ENCODE assay signal across 13 cellular contexts in the genomic region with DNA sequence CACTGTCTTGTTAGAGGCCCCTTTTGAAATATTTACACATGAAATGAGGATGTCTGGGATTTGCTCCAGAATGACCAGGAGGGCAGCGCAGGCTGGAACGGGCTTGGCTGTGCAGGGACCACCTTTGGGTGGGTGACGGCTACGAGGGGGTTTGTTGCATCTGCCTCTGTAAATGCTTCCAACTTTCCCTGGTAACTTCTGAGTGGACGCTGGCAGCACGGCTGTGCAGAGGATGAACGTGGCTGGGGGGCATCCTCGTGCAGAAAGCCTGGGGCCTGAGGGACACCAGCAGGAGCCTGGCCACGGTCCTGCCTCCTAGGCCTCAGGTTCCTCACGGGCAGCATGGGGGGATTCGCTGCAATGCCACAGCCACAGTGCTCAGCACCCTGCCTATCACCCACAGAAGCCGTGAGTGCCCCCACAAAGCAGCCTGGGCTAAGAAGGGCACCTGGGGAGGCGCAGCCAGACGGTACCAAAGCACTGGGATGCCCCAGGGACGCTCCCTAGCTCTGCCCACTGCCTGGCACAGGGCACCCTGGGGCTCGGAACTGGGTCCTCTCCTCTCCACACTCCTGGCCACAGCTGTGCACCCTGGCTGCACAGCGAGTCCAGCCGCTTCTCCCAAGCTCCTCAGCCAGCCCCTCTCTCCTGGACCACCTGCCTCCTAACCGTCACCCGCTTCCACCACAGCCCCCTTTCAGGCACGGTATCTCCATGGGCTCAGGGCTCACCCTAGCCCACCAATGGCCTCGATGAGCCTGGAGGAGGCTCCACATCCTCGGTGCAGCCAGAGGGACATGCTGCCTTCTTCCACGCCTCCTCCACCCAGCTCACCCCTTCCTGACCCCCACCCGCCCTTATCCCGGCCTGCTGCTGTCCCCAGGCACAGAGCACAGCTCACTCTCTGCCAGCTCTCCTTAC. TPM values are rescaled to one million over a fixed set of nuclear protein-coding genes. Genes with fewer than 3 reads are reported as not detected.
DNase-seq lines count a peak whose midpoint lies in the region; ATAC-seq and TF ChIP-seq lines count a peak whose summit lies in the region.
"Had no signal": no experiment of that assay in that cellular context is flagged by ENCODE, and none has a peak within 500 bp of the region (broad histone marks: within the 10 kb centered on the region; RNA-seq: fewer than 3 reads in every experiment).

No MANE protein-coding gene starts in this region.

- peaks cover 80% of the 10 kb centered on the region for H3K79me2 ChIP-seq in mammary epithelial cell (ENCODE audit: insufficient read depth, low read length)

- H3K36me3 ChIP-seq in mammary epithelial cell (ENCODE audit: insufficient read depth, low read length) (no peaks in the 10 kb centered on the region), mucosa of descending colon (ENCODE audit: low read depth) (no peaks in the 10 kb centered on the region)

- WGBS in mammary epithelial cell (ENCODE audit: low coverage, missing lambda C conversion rate), result 93% methylated on average over 24 of the region's 26 CpGs

- no peak overlapping the region for H3K4me3 ChIP-seq in mammary epithelial cell (replicated peaks in 1 of 3; ENCODE audit: insufficient read depth in 1 of 3, low read depth in 2 of 3, low read length in 3 of 3)
- no peak overlapping the region for H3K4me3 ChIP-seq in mucosa of descending colon
- H3K4me3 ChIP-seq: HAP-1 had no signal

- dilution Hi-C loops in mammary epithelial cell (cut with HindIII; ENCODE audit: low sequenced_read_pairs), result loop anchor here (5.0 kb wide), 5 partner anchors 52 to 257 kb away; no protein-coding TSS in a partner anchor

- no peaks in the 10 kb centered on the region for H3K9me3 ChIP-seq in mammary epithelial cell (replicated peaks; ENCODE audit: insufficient read depth, low read length)
- no peaks in the 10 kb centered on the region for H3K9me3 ChIP-seq in mucosa of descending colon
- H3K9me3 ChIP-seq: HAP-1 had no signal

- CTCF ChIA-PET in MCF 10A (lab: Yijun Ruan, JAX) (interaction anchor here (3.0 kb wide), 1 partner anchor 17 kb away, joined by 12 read pairs; no protein-coding TSS in a partner anchor), mammary epithelial cell (lab: Charles Lee; ENCODE audit: low non-redundant PET) (no interaction called here)

- no peak overlapping the region for H3K9ac ChIP-seq in mammary epithelial cell (ENCODE audit: insufficient read depth, low read length)
- H3K9ac ChIP-seq: KMS-11 had no signal

- H3K4me1 ChIP-seq in mammary epithelial cell (ENCODE audit: insufficient read depth, low read length) (peaks cover 64% of the 10 kb centered on the region), mucosa of descending colon (ENCODE audit: low read depth) (peaks cover 13% of the 10 kb centered on the region)
- H3K4me1 ChIP-seq: HAP-1 had no signal

- ATAC-seq in central memory CD8-positive, alpha-beta T cell (replicated peaks; ENCODE audit: extremely low read depth, poor library complexity, severe bottlenecking), result no peak
- ATAC-seq in mucosa of descending colon, result no peak
- ATAC-seq in left lobe of liver, result no peak

- POLR2A ChIA-PET in MCF 10A (lab: Yijun Ruan, JAX), result no interaction called here

- peaks cover 9% of the 10 kb centered on the region for H4K20me1 ChIP-seq in mammary epithelial cell (ENCODE audit: insufficient read depth, low read length)

- H3K27ac ChIP-seq in mammary epithelial cell (ENCODE audit: insufficient read depth, low read depth, low read length), result no peak overlapping the region
- H3K27ac ChIP-seq: KMS-11 had no signal

- TF ChIP-seq CTCF in MCF 10A (IDR thresholded peaks at IDR 0.05; ENCODE audit: unreplicated experiment) (no peak), mammary epithelial cell (conservative IDR thresholded peaks at IDR 0.05 in 1 of 2, IDR thresholded peaks at IDR 0.05 in 1 of 2; ENCODE audit: extremely low read depth in 1 of 2, insufficient read depth in 1 of 2, low read depth in 1 of 2, low read length in 2 of 2) (no peak), mucosa of descending colon (IDR thresholded peaks at IDR 0.05) (no peak), type B pancreatic cell (conservative IDR thresholded peaks at IDR 0.05) (no peak)

- H3K9me3 Mint-ChIP-seq in MCF 10A (ENCODE audit: unreplicated experiment) (no peaks in the 10 kb centered on the region), type B pancreatic cell (no peaks in the 10 kb centered on the region)
- H3K9me3 Mint-ChIP-seq in central memory CD8-positive, alpha-beta T cell, result no peaks in the 10 kb centered on the region

- H3K4me2 ChIP-seq in mammary epithelial cell (ENCODE audit: insufficient read depth, low read depth, low read length), result no peak overlapping the region
- H3K4me2 ChIP-seq: KMS-11 had no signal

- BruUV-seq in MCF 10A (replicated peaks; lab: Mats Ljungman, UMichigan) (no TSS peak), mammary epithelial cell (replicated peaks; lab: Mats Ljungman, UMichigan) (no TSS peak)

- H3K4me3 Mint-ChIP-seq in MCF 10A (ENCODE audit: unreplicated experiment) (no peak overlapping the region), type B pancreatic cell (no peak overlapping the region)
- no peak overlapping the region for H3K4me3 Mint-ChIP-seq in central memory CD8-positive, alpha-beta T cell

- H3K4me1 Mint-ChIP-seq in MCF 10A (ENCODE audit: insufficient read depth, unreplicated experiment) (peaks cover 54% of the 10 kb centered on the region), type B pancreatic cell (ENCODE audit: unreplicated experiment) (peaks cover 41% of the 10 kb centered on the region)
- H3K4me1 Mint-ChIP-seq in central memory CD8-positive, alpha-beta T cell, result peaks cover 45% of the 10 kb centered on the region

- H3K27me3 Mint-ChIP-seq in MCF 10A (ENCODE audit: insufficient read depth, unreplicated experiment) (no peaks in the 10 kb centered on the region), type B pancreatic cell (no peaks in the 10 kb centered on the region)
- no peaks in the 10 kb centered on the region for H3K27me3 Mint-ChIP-seq in central memory CD8-positive, alpha-beta T cell

- H3K27me3 ChIP-seq in mammary epithelial cell (ENCODE audit: insufficient read depth, low read length), result no peaks in the 10 kb centered on the region

- in situ Hi-C loops in mammary epithelial cell (cut with MboI; ENCODE audit: low sequenced_read_pairs in 2 of 2), result no loop called here

- H3K27ac Mint-ChIP-seq in MCF 10A (ENCODE audit: low read depth, unreplicated experiment), result peak overlapping the region; percentile 77
- H3K27ac Mint-ChIP-seq in central memory CD8-positive, alpha-beta T cell (ENCODE audit: low read depth), result peak overlapping the region; percentile 22
- peak overlapping the region; percentile 73 for H3K27ac Mint-ChIP-seq in type B pancreatic cell

- H3K36me3 Mint-ChIP-seq in MCF 10A (ENCODE audit: insufficient read depth, unreplicated experiment) (peaks cover 5% of the 10 kb centered on the region), type B pancreatic cell (peaks cover 14% of the 10 kb centered on the region)
- H3K36me3 Mint-ChIP-seq in central memory CD8-positive, alpha-beta T cell (ENCODE audit: insufficient read depth), result peaks cover 4% of the 10 kb centered on the region

- intact Hi-C loops in MCF 10A (cut with micrococcal nuclease) (no loop called here), mammary epithelial cell (cut with micrococcal nuclease) (loop anchor here (5.0 kb wide), 1 partner anchor 37 kb away; no protein-coding TSS in a partner anchor), mucosa of descending colon (cut with DNase I, micrococcal nuclease) (no loop called here)

- no peak overlapping the region for H2AFZ ChIP-seq in mammary epithelial cell (ENCODE audit: low read depth, low read length)

- DNase-seq in MCF 10A (ENCODE audit: unreplicated experiment) (no peak), mammary epithelial cell (no peak), mucosa of descending colon (peak in 2 of 3 donors; percentile 16 to 31), type B pancreatic cell (ENCODE audit: extremely low spot score, unreplicated experiment) (no peak), NCI-H446 treated with DMSO at 0.1 percent for 48 hours (lab: John Stamatoyannopoulos, UW) (no peak), left lobe of liver (ENCODE audit: low spot score) (no peak), NCI-H1417 (lab: John Stamatoyannopoulos, UW) (no peak)
- DNase-seq in central memory CD8-positive, alpha-beta T cell (ENCODE audit: low spot score in 2 of 2), result no peak
- DNase-seq: NCI-H1436 treated with DMSO at 0.1 percent for 48 hours; NCI-H510A treated with DMSO at 0.1 percent for 48 hours; stimulated activated naive CD4-positive, alpha-beta T cell had no signal

RNA-seq across cellular contexts. Expression of a gene that starts 44.5 kb away (rescaled TPM):
- total RNA-seq in MCF 10A (2022), result 53.9 and 59.0 TPM in 2 replicates
- 10 to 100 TPM in 1 of 2 donors, 1 to 10 TPM in 1; 5.8 to 45.4 TPM for total RNA-seq in mammary epithelial cell
- polyA plus RNA-seq in mammary epithelial cell, result 16.9 TPM
- 14.5 TPM for polyA minus RNA-seq in mammary epithelial cell
- 10 to 100 TPM; 32.5 to 75.3 (median 33.7) TPM for total RNA-seq in mucosa of descending colon
- 51.3 and 106 TPM in 2 replicates for total RNA-seq in type B pancreatic cell (ENCODE audit: low replicate concordance)
- 21.8 TPM for total RNA-seq in left lobe of liver

Comparison
In these comparisons a context has a peak if more than half of its experiments do, and no peak if none do; other contexts are left out.
1. DNase-seq: peak in mucosa of descending colon (2 of 3); none in MCF 10A (single experiment), mammary epithelial cell (single experiment), central memory CD8-positive, alpha-beta T cell (0 of 2), type B pancreatic cell (single experiment), NCI-H446 treated with DMSO at 0.1 percent for 48 hours (single experiment), left lobe of liver (single experiment) and NCI-H1417 (0 of 3).
2. H3K27ac Mint-ChIP-seq: peak in every context shown above with its lines; median percentile 77 in MCF 10A; 73 in type B pancreatic cell; 22 in central memory CD8-positive, alpha-beta T cell.